Comparison of ENCODE assay signal across 7 cellular contexts in the genomic region with DNA sequence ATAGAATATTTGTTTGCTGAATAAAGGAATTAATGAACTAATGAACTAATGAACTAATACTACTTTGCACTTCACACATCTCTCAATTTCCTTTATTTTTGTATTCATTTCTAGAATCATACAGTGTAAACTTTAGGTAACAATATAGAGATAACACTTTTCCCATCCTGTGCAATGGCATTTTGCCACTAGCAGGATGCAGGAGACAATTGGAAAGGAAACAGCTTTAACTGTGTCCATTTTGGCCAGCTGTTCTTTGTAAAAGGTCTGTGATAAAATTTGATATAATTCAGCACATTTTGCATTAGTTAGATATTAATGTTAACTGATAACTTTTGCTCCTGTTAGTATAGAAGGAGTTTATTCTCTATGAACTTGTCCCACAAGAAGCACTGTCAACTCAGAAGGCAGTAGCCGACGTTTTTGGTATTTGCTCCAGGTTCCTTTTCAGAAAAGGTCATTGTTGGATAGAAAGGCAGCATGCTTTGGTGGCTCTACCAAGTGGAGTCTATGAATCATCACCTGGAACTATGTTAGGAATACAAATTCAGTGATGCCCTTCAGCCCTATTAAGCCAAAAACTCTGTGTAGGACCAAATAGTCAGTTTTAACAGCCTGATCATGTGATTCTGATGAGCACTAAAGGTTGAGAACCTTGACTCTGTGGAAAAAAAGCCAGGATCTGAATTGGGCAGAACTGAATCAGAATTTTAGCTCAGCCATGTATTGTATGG.
"Had no signal": no experiment of that assay in that cellular context is flagged by ENCODE, and none has a peak within 500 bp of the region (broad histone marks: within the 10 kb centered on the region; RNA-seq: fewer than 3 reads in every experiment).

No MANE protein-coding gene starts in this region.

- H2AFZ ChIP-seq: GM23338 had no signal

- DNase-seq: H9, HCEC 1CT, IMR-90 had no signal

- H3K4me3 ChIP-seq: GM23338 had no signal

- H3K4me2 ChIP-seq: GM23338 had no signal

- ATAC-seq: GM23338 had no signal

- FAIRE-seq: H1, H54, HTR-8/SVneo had no signal
